ENCODE assay signal across 20 cellular contexts in the genomic region with DNA sequence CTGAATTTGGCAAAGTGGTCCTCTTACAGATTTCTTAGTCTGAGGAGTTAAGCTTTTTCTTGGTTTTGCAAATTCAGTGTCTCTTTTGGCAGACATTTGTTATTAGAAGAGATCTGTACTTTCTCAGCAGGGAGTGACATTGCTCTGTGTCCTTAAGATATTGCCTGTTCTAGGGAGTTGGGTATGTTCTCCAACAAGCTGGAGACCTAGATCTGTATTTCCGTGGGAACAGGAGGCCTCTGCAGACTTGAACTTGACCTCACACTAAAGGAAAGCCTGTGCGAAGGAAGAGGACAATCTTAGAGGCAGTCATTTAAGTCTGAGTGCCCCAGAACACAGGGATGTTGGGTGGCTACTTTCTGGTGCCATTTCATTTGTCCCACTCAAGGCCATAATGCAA.
DNase-seq lines count a peak whose midpoint lies in the region; ATAC-seq, FAIRE-seq and TF ChIP-seq lines count a peak whose summit lies in the region.
"Had no signal": no experiment of that assay in that cellular context is flagged by ENCODE, and none has a peak within 500 bp of the region (broad histone marks: within the 10 kb centered on the region; RNA-seq: fewer than 3 reads in every experiment).

No MANE protein-coding gene starts in this region.

- peak overlapping the region; percentile 64 for H2AFZ ChIP-seq in GM23248
- H2AFZ ChIP-seq in astrocyte (ENCODE audit: low read depth, low read length) = no peak overlapping the region
- H2AFZ ChIP-seq in neural progenitor cell (replicated peaks) = no peak overlapping the region

- H3K36me3 ChIP-seq in GM23248 (ENCODE audit: low read depth) (no peaks in the 10 kb centered on the region), astrocyte (ENCODE audit: insufficient read depth, low read length) (no peaks in the 10 kb centered on the region), neural progenitor cell (no peaks in the 10 kb centered on the region), brain microvascular endothelial cell (replicated peaks) (no peaks in the 10 kb centered on the region)
- H3K36me3 ChIP-seq: BE2C, MG63, Peyer's patch had no signal

- no peaks in the 10 kb centered on the region for H3K79me2 ChIP-seq in GM23248 (ENCODE audit: insufficient read depth)
- no peaks in the 10 kb centered on the region for H3K79me2 ChIP-seq in astrocyte (ENCODE audit: insufficient read depth, low read length)
- no peaks in the 10 kb centered on the region for H3K79me2 ChIP-seq in neural progenitor cell (ENCODE audit: low read depth)

- H3K4me1 ChIP-seq in GM23248 (ENCODE audit: insufficient read depth) = no peaks in the 10 kb centered on the region; the same call in 1 of the 2 replicates
- peaks cover 4% of the 10 kb centered on the region for H3K4me1 ChIP-seq in astrocyte (ENCODE audit: insufficient read depth, low read length)
- no peaks in the 10 kb centered on the region for H3K4me1 ChIP-seq in neural progenitor cell
- H3K4me1 ChIP-seq: BE2C, Peyer's patch had no signal

- no peak for ATAC-seq in HG02840 (IDR thresholded peaks at IDR 0.05; ENCODE audit: low FRiP score, unreplicated experiment)

- no peaks in the 10 kb centered on the region for H3K9me3 Mint-ChIP-seq in astrocyte (ENCODE audit: unreplicated experiment)
- H3K9me3 Mint-ChIP-seq in osteocyte (ENCODE audit: unreplicated experiment) = no peaks in the 10 kb centered on the region
- H3K9me3 Mint-ChIP-seq in neural progenitor cell = peaks cover 4% of the 10 kb centered on the region
- H3K9me3 Mint-ChIP-seq: CD14-positive monocyte had no signal

- FAIRE-seq in astrocyte (lab: Jason Lieb, UNC) = no peak
- FAIRE-seq: GM19239, H54, HTR-8/SVneo had no signal

- H3K27ac ChIP-seq in GM23248 (no peak overlapping the region), astrocyte (ENCODE audit: low read depth, low read length) (no peak overlapping the region), epithelial cell of prostate (peak overlapping the region; percentile 34), neural progenitor cell (no peak overlapping the region), brain microvascular endothelial cell (no peak overlapping the region)
- H3K27ac ChIP-seq: SK-N-MC had no signal

- no peak overlapping the region for H3K4me3 Mint-ChIP-seq in astrocyte (ENCODE audit: unreplicated experiment)
- H3K4me3 Mint-ChIP-seq in osteocyte (ENCODE audit: unreplicated experiment) = no peak overlapping the region
- no peak overlapping the region for H3K4me3 Mint-ChIP-seq in neural progenitor cell
- H3K4me3 Mint-ChIP-seq: CD14-positive monocyte had no signal

- H3K9me2 ChIP-seq in GM23248 (ENCODE audit: insufficient read depth) = no peaks in the 10 kb centered on the region

- H3K4me2 ChIP-seq in GM23248 (ENCODE audit: unreplicated experiment) = peak overlapping the region; percentile 62
- H3K4me2 ChIP-seq in astrocyte (ENCODE audit: low read length) = peak overlapping the region; percentile 61
- H3K4me2 ChIP-seq in neural progenitor cell = no peak overlapping the region

- no peaks in the 10 kb centered on the region for H3K9me3 ChIP-seq in GM23248 (ENCODE audit: low read depth)
- no peaks in the 10 kb centered on the region for H3K9me3 ChIP-seq in astrocyte (ENCODE audit: insufficient read depth, low read depth, low read length)
- no peaks in the 10 kb centered on the region for H3K9me3 ChIP-seq in neural progenitor cell (ENCODE audit: low read depth)
- H3K9me3 ChIP-seq: BE2C, MG63, Peyer's patch had no signal

- peaks cover 5% of the 10 kb centered on the region for H3K27me3 Mint-ChIP-seq in astrocyte (ENCODE audit: low read depth, unreplicated experiment)
- H3K27me3 Mint-ChIP-seq in osteocyte (ENCODE audit: unreplicated experiment) = peaks cover 22% of the 10 kb centered on the region
- no peaks in the 10 kb centered on the region for H3K27me3 Mint-ChIP-seq in neural progenitor cell (ENCODE audit: insufficient read depth, low read depth)

- H4K20me1 ChIP-seq in GM23248 (ENCODE audit: insufficient read depth) (no peaks in the 10 kb centered on the region), astrocyte (ENCODE audit: insufficient read depth, low read length) (no peaks in the 10 kb centered on the region), neural progenitor cell (ENCODE audit: low read depth) (no peaks in the 10 kb centered on the region)

- no peak overlapping the region for H3K27ac Mint-ChIP-seq in astrocyte (ENCODE audit: unreplicated experiment)
- peak overlapping the region; percentile 35 for H3K27ac Mint-ChIP-seq in osteocyte (ENCODE audit: unreplicated experiment)
- H3K27ac Mint-ChIP-seq in neural progenitor cell = no peak overlapping the region
- H3K27ac Mint-ChIP-seq: CD14-positive monocyte had no signal

- DNase-seq in GM23248 = no peak
- no peak for DNase-seq in astrocyte (ENCODE audit: low read depth)
- DNase-seq in epithelial cell of prostate (ENCODE audit: low read depth, low spot score) = no peak
- DNase-seq in osteocyte (ENCODE audit: extremely low spot score, unreplicated experiment) = no peak
- DNase-seq in neural progenitor cell (ENCODE audit: low spot score) = no peak
- no peak for DNase-seq in brain microvascular endothelial cell
- no peak for DNase-seq in stimulated activated CD4-positive, alpha-beta T cell treated with anti-CD3 and anti-CD28 coated beads, Interleukin-12 subunit alpha, Interleukin-12 subunit beta, amount 100 ng/mL, for 4 hours
- DNase-seq: NCI-H2029, NCI-H2227 treated with DMSO at 0.1 percent for 48 hours, NCI-H526 treated with DMSO at 0.1 percent for 48 hours, SIG-M5 had no signal

- WGBS in GM23248 (ENCODE audit: low coverage in 1 of 2, low lambda C conversion rate in 2 of 2, missing lambda C conversion rate in 2 of 2), 2 experiments = 74 to 77% methylated on average over 2 of the region's 2 CpGs

- H3K27me3 ChIP-seq in GM23248 (replicated peaks; ENCODE audit: insufficient read depth) (no peaks in the 10 kb centered on the region), astrocyte (ENCODE audit: insufficient read depth, low read length) (no peaks in the 10 kb centered on the region), neural progenitor cell (no peaks in the 10 kb centered on the region), brain microvascular endothelial cell (replicated peaks) (no peaks in the 10 kb centered on the region)
- H3K27me3 ChIP-seq: BE2C, MG63, Peyer's patch had no signal

- in situ Hi-C loops in GM23248 (cut with MboI) = no loop called here
- in situ Hi-C loops in brain microvascular endothelial cell (cut with HindIII; ENCODE audit: low pct_ligation_motif_present, low sequenced_read_pairs) = no loop called here

- peaks cover 3% of the 10 kb centered on the region for H3K4me1 Mint-ChIP-seq in astrocyte (ENCODE audit: low read depth, unreplicated experiment)
- peaks cover 31% of the 10 kb centered on the region for H3K4me1 Mint-ChIP-seq in osteocyte (ENCODE audit: unreplicated experiment)
- H3K4me1 Mint-ChIP-seq in neural progenitor cell = no peaks in the 10 kb centered on the region

- no peaks in the 10 kb centered on the region for H3K36me3 Mint-ChIP-seq in astrocyte (ENCODE audit: low read depth, unreplicated experiment)
- H3K36me3 Mint-ChIP-seq in osteocyte (ENCODE audit: unreplicated experiment) = no peaks in the 10 kb centered on the region
- H3K36me3 Mint-ChIP-seq in neural progenitor cell = no peaks in the 10 kb centered on the region
- H3K36me3 Mint-ChIP-seq: CD14-positive monocyte had no signal

- no peaks in the 10 kb centered on the region for H3F3A ChIP-seq in GM23248 (ENCODE audit: insufficient read depth)
- no peaks in the 10 kb centered on the region for H3F3A ChIP-seq in neural progenitor cell (ENCODE audit: low read depth)

- no peak for TF ChIP-seq CTCF in astrocyte (IDR thresholded peaks at IDR 0.05; ENCODE audit: insufficient read depth, low read depth, low read length)
- TF ChIP-seq CTCF in osteocyte (IDR thresholded peaks at IDR 0.05) = no peak
- TF ChIP-seq CTCF in neural progenitor cell (IDR thresholded peaks at IDR 0.05) = no peak
- no peak for TF ChIP-seq CTCF in brain microvascular endothelial cell (IDR thresholded peaks at IDR 0.05; ENCODE audit: low read depth, low read length, missing control alignments)

- H3K4me3 ChIP-seq in GM23248 (no peak overlapping the region), astrocyte (ENCODE audit: insufficient read depth, low read depth, low read length) (no peak overlapping the region), neural progenitor cell (no peak overlapping the region), brain microvascular endothelial cell (ENCODE audit: low read depth, low read length) (no peak overlapping the region)
- H3K4me3 ChIP-seq: MG63, Peyer's patch, SK-N-MC had no signal

- H3K9ac ChIP-seq in GM23248 = no peak overlapping the region
- no peak overlapping the region for H3K9ac ChIP-seq in astrocyte (ENCODE audit: low read length)
- no peak overlapping the region for H3K9ac ChIP-seq in neural progenitor cell
